ENCODE assay signal across 31 cellular contexts in the genomic region with DNA sequence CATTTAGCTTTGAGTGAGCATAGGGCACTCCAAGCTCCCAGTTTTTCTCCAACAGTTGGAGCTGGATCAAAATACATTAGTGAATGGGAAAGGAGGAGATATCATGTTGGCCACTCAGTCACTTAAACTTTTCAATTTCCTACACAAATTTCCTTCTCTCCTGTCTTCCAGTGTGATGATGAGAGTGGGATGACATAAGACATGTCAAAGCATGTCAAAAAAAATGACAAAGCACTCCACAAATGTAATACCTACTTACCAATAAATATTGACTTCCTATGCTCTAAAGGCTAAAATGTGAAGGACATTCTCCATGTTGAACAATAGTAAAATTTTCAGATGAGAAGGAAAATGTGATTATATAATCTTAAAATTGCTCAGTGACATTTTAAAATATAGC. TPM values are rescaled to one million over a fixed set of nuclear protein-coding genes. Genes with fewer than 3 reads are reported as not detected.
"Had no signal": no experiment of that assay in that cellular context is flagged by ENCODE, and none has a peak within 500 bp of the region (broad histone marks: within the 10 kb centered on the region; RNA-seq: fewer than 3 reads in every experiment).

No MANE protein-coding gene starts in this region.

- DNase-seq: naive thymus-derived CD8-positive, alpha-beta T cell; nephron progenitor cell; occipital lobe; ovary; posterior cingulate gyrus; psoas muscle; right cardiac atrium; right lobe of liver; sigmoid colon; small intestine; stimulated activated CD4-positive, alpha-beta T cell treated with anti-CD3 and anti-CD28 coated beads, Interleukin-15, amount 100 ng/mL, for 24 hours; stimulated activated CD4-positive, alpha-beta T cell treated with anti-CD3 and anti-CD28 coated beads, Interleukin-2, amount 100 ng/mL, for 24 hours; stimulated activated CD4-positive, alpha-beta T cell treated with anti-CD3 and anti-CD28 coated beads, Interleukin-2, amount 100 ng/mL, for 48 hours; stimulated activated CD4-positive, alpha-beta T cell treated with anti-CD3 and anti-CD28 coated beads, Interleukin-4, amount 100 ng/mL, for 24 hours; stimulated activated naive B cell treated with anti-CD40 and anti-IgM and Interleukin-4, amounts not matched to agents 10 μg/mL and 1 μg/mL and 100 μg/mL, for 72 hours; stimulated activated naive CD4-positive, alpha-beta T cell treated with Interleukin-2 at 50 U/mL for 16 hours; stomach; testis; tibial artery; transverse colon; upper lobe of right lung; uterus had no signal

- H3K4me1 Mint-ChIP-seq: stimulated activated effector memory CD8-positive, alpha-beta T cell treated with anti-CD3 and anti-CD28 coated beads, Interleukin-12 subunit alpha, Interleukin-12 subunit beta, amount 100 ng/mL, for 72 hours; stimulated activated naive B cell treated with anti-CD40 and anti-IgM and Interleukin-4, amounts not matched to agents 10 μg/mL and 1 μg/mL and 100 μg/mL, for 72 hours had no signal

- H3K4me2 ChIP-seq: neural progenitor cell had no signal

- H3K27ac Mint-ChIP-seq: naive thymus-derived CD8-positive, alpha-beta T cell; natural killer cell treated with Interleukin-12 subunit alpha and Interleukin-12 subunit beta and Interleukin-15 and Interleukin-18, amount 100 ng/mL, for 72 hours; nephron progenitor cell; neural progenitor cell; progenitor cell of endocrine pancreas; stimulated activated effector memory CD8-positive, alpha-beta T cell treated with anti-CD3 and anti-CD28 coated beads, Interleukin-12 subunit alpha, Interleukin-12 subunit beta, amount 100 ng/mL, for 72 hours; stimulated activated naive B cell treated with anti-CD40 and anti-IgM and Interleukin-4, amounts not matched to agents 10 μg/mL and 1 μg/mL and 100 μg/mL, for 72 hours; stimulated activated naive CD8-positive, alpha-beta T cell treated with anti-CD3 and anti-CD28 coated beads, Interleukin-15, Interleukin-2, amounts not matched to agents 100 ng/mL and 50 ng/mL, for 24 hours; type B pancreatic cell had no signal

- H2AFZ ChIP-seq: neural progenitor cell, parathyroid adenoma had no signal

- H3K4me1 ChIP-seq: neural progenitor cell, parathyroid adenoma, psoas muscle, right lobe of liver, transverse colon, upper lobe of right lung, uterus had no signal

- H3K9me3 Mint-ChIP-seq: naive thymus-derived CD8-positive, alpha-beta T cell; nephron progenitor cell; neural progenitor cell; stimulated activated effector memory CD8-positive, alpha-beta T cell treated with anti-CD3 and anti-CD28 coated beads, Interleukin-12 subunit alpha, Interleukin-12 subunit beta, amount 100 ng/mL, for 72 hours; stimulated activated naive B cell treated with anti-CD40 and anti-IgM and Interleukin-4, amounts not matched to agents 10 μg/mL and 1 μg/mL and 100 μg/mL, for 72 hours; stimulated activated naive CD8-positive, alpha-beta T cell treated with anti-CD3 and anti-CD28 coated beads, Interleukin-15, Interleukin-2, amounts not matched to agents 100 ng/mL and 50 ng/mL, for 24 hours; type B pancreatic cell had no signal

- H3K27me3 ChIP-seq: ovary, right lobe of liver, testis had no signal

- H3K79me2 ChIP-seq: parathyroid adenoma had no signal

- FAIRE-seq: small intestine had no signal

- H3K4me3 ChIP-seq: neural progenitor cell, ovary, psoas muscle, right lobe of liver, sigmoid colon, stomach, testis, tibial artery, transverse colon, upper lobe of right lung, uterus had no signal

- H3K9me3 ChIP-seq: ovary, psoas muscle, right lobe of liver, sigmoid colon, testis, tibial artery, transverse colon, upper lobe of right lung, uterus had no signal

- H3K4me3 Mint-ChIP-seq: natural killer cell treated with Interleukin-12 subunit alpha and Interleukin-12 subunit beta and Interleukin-15 and Interleukin-18, amount 100 ng/mL, for 72 hours; nephron progenitor cell; neural progenitor cell; stimulated activated effector memory CD8-positive, alpha-beta T cell treated with anti-CD3 and anti-CD28 coated beads, Interleukin-12 subunit alpha, Interleukin-12 subunit beta, amount 100 ng/mL, for 72 hours; stimulated activated naive B cell treated with anti-CD40 and anti-IgM and Interleukin-4, amounts not matched to agents 10 μg/mL and 1 μg/mL and 100 μg/mL, for 72 hours; stimulated activated naive CD8-positive, alpha-beta T cell treated with anti-CD3 and anti-CD28 coated beads, Interleukin-15, Interleukin-2, amounts not matched to agents 100 ng/mL and 50 ng/mL, for 24 hours; type B pancreatic cell had no signal

- H3K27ac ChIP-seq: neural progenitor cell, ovary, parathyroid adenoma, psoas muscle, right lobe of liver, sigmoid colon, stomach, testis, tibial artery, transverse colon, upper lobe of right lung, uterus had no signal

- H3K9ac ChIP-seq: neural progenitor cell, parathyroid adenoma had no signal

- H3K36me3 ChIP-seq: neural progenitor cell, ovary, right lobe of liver, sigmoid colon, stomach, tibial artery, transverse colon, upper lobe of right lung, uterus had no signal

- H3K36me3 Mint-ChIP-seq: naive thymus-derived CD8-positive, alpha-beta T cell; natural killer cell treated with Interleukin-12 subunit alpha and Interleukin-12 subunit beta and Interleukin-15 and Interleukin-18, amount 100 ng/mL, for 72 hours; neural progenitor cell; stimulated activated effector memory CD8-positive, alpha-beta T cell treated with anti-CD3 and anti-CD28 coated beads, Interleukin-12 subunit alpha, Interleukin-12 subunit beta, amount 100 ng/mL, for 72 hours; stimulated activated naive B cell treated with anti-CD40 and anti-IgM and Interleukin-4, amounts not matched to agents 10 μg/mL and 1 μg/mL and 100 μg/mL, for 72 hours; type B pancreatic cell had no signal

- ATAC-seq: naive thymus-derived CD8-positive, alpha-beta T cell; natural killer cell treated with Interleukin-12 subunit alpha and Interleukin-12 subunit beta and Interleukin-15 and Interleukin-18, amount 100 ng/mL, for 72 hours; psoas muscle; right cardiac atrium; right lobe of liver; stimulated activated effector memory CD8-positive, alpha-beta T cell treated with anti-CD3 and anti-CD28 coated beads, Interleukin-12 subunit alpha, Interleukin-12 subunit beta, amount 100 ng/mL, for 72 hours; stimulated activated naive B cell treated with anti-CD40 and anti-IgM and Interleukin-4, amounts not matched to agents 10 μg/mL and 1 μg/mL and 100 μg/mL, for 72 hours; upper lobe of right lung had no signal

RNA-seq across cellular contexts. Expression of a gene that starts 1.5 kb away (rescaled TPM):
- total RNA-seq: naive thymus-derived CD8-positive, alpha-beta T cell; osteoblast; psoas muscle; right lobe of liver; skeletal muscle tissue; transverse colon had no signal
- polyA plus RNA-seq: naive thymus-derived CD8-positive, alpha-beta T cell; sigmoid colon; small intestine; stomach had no signal
